In genomic region chr14:31749275-31749674, GRCh38 we compare ENCODE assay signal across 40 cellular contexts.
"Had no signal": no experiment of that assay in that cellular context is flagged by ENCODE, and none has a peak within 500 bp of the region (broad histone marks: within the 10 kb centered on the region; RNA-seq: fewer than 3 reads in every experiment).

No MANE protein-coding gene starts in this region.

- H3K27ac Mint-ChIP-seq: activated naive CD4-positive, alpha-beta T cell treated with anti-CD3 and anti-CD28 coated beads for 36 hours; activated naive CD4-positive, alpha-beta T cell treated with anti-CD3 and anti-CD28 coated beads, Interleukin-2, amount 10 ng/mL, durations not matched to agents 7 days and 5 days; activated naive CD4-positive, alpha-beta T cell treated with anti-CD3 and anti-CD28 coated beads, Interleukin-2, amount 50 U/mL, for 24 hours; activated naive CD4-positive, alpha-beta T cell treated with anti-CD3 and anti-CD28 coated beads, Interleukin-2, amount 50 U/mL, for 72 hours; activated naive CD8-positive, alpha-beta T cell; activated naive CD8-positive, alpha-beta T cell treated with anti-CD3 and anti-CD28 coated beads for 36 hours; activated naive CD8-positive, alpha-beta T cell treated with anti-CD3 and anti-CD28 coated beads, Interleukin-2, amount 10 ng/mL, durations not matched to agents 7 days and 5 days; activated naive CD8-positive, alpha-beta T cell treated with anti-CD3 and anti-CD28 coated beads, Interleukin-2, amount 50 U/mL, for 24 hours; activated T-cell treated with anti-CD3 and anti-CD28 coated beads, Interleukin-2, amount 50 U/mL, for 24 hours; activated T-cell treated with anti-CD3 and anti-CD28 coated beads, Interleukin-2, amount 50 U/mL, for 72 hours; activated T-helper 1 cell treated with anti-CD3 and anti-CD28 coated beads, Interleukin-12 subunit alpha, Interleukin-12 subunit beta, Interleukin-2, Interleukin-4 antibody, amounts not matched to agents 30 ng/mL and 10 ng/mL and 1 ng/mL, durations not matched to agents 14 hours and 24 hours and 36 hours; activated T-helper 17 cell treated with anti-CD3 and anti-CD28 coated beads, Interleukin-2, amount 50 U/mL, for 72 hours; activated T-helper 2 cell treated with anti-CD3 and anti-CD28 coated beads, Interferon-gamma antibody, Interleukin-2, Interleukin-4, amounts not matched to agents 10 μg/mL and 5 μg/mL and 100 μg/mL, durations not matched to agents 14 hours and 24 hours and 36 hours; brain had no signal

- H3K4me3 ChIP-seq: adrenal gland, ascending aorta, body of pancreas, breast epithelium, cardiac muscle cell had no signal

- ATAC-seq: activated naive CD4-positive, alpha-beta T cell treated with anti-CD3 and anti-CD28 coated beads, Interleukin-2, amount 50 U/mL, for 72 hours; activated naive CD8-positive, alpha-beta T cell treated with anti-CD3 and anti-CD28 coated beads, Interleukin-2, amount 50 U/mL, for 24 hours; activated T-cell treated with anti-CD3 and anti-CD28 coated beads, Interleukin-2, amount 50 U/mL, for 4 hours; activated T-cell treated with anti-CD3 and anti-CD28 coated beads, Interleukin-2, amount 50 U/mL, for 72 hours; activated T-helper 17 cell treated with anti-CD3 and anti-CD28 coated beads, Interleukin-2, amount 50 U/mL, for 72 hours; body of pancreas had no signal

- H3K4me3 Mint-ChIP-seq: activated naive CD4-positive, alpha-beta T cell treated with anti-CD3 and anti-CD28 coated beads for 36 hours; activated naive CD4-positive, alpha-beta T cell treated with anti-CD3 and anti-CD28 coated beads, Interleukin-2, amount 10 ng/mL, durations not matched to agents 7 days and 5 days; activated naive CD4-positive, alpha-beta T cell treated with anti-CD3 and anti-CD28 coated beads, Interleukin-2, amount 50 U/mL, for 24 hours; activated naive CD8-positive, alpha-beta T cell; activated naive CD8-positive, alpha-beta T cell treated with anti-CD3 and anti-CD28 coated beads for 36 hours; activated naive CD8-positive, alpha-beta T cell treated with anti-CD3 and anti-CD28 coated beads, Interleukin-2, amount 10 ng/mL, durations not matched to agents 7 days and 5 days; activated naive CD8-positive, alpha-beta T cell treated with anti-CD3 and anti-CD28 coated beads, Interleukin-2, amount 50 U/mL, for 24 hours; activated T-cell treated with anti-CD3 and anti-CD28 coated beads, Interleukin-2, amount 50 U/mL, for 24 hours; activated T-cell treated with anti-CD3 and anti-CD28 coated beads, Interleukin-2, amount 50 U/mL, for 4 hours; activated T-cell treated with anti-CD3 and anti-CD28 coated beads, Interleukin-2, amount 50 U/mL, for 72 hours; activated T-helper 1 cell treated with anti-CD3 and anti-CD28 coated beads, Interleukin-12 subunit alpha, Interleukin-12 subunit beta, Interleukin-2, Interleukin-4 antibody, amounts not matched to agents 30 ng/mL and 10 ng/mL and 1 ng/mL, durations not matched to agents 14 hours and 24 hours and 36 hours; activated T-helper 17 cell treated with anti-CD3 and anti-CD28 coated beads, Interleukin-2, amount 50 U/mL, for 72 hours; brain; central memory CD8-positive, alpha-beta T cell had no signal

- H3K4me1 Mint-ChIP-seq: activated naive CD4-positive, alpha-beta T cell treated with anti-CD3 and anti-CD28 coated beads, Interleukin-2, amount 10 ng/mL, durations not matched to agents 7 days and 5 days; activated naive CD4-positive, alpha-beta T cell treated with anti-CD3 and anti-CD28 coated beads, Interleukin-2, amount 50 U/mL, for 24 hours; activated naive CD8-positive, alpha-beta T cell treated with anti-CD3 and anti-CD28 coated beads for 36 hours; activated naive CD8-positive, alpha-beta T cell treated with anti-CD3 and anti-CD28 coated beads, Interleukin-2, amount 10 ng/mL, durations not matched to agents 7 days and 5 days; activated naive CD8-positive, alpha-beta T cell treated with anti-CD3 and anti-CD28 coated beads, Interleukin-2, amount 50 U/mL, for 24 hours; brain; central memory CD8-positive, alpha-beta T cell had no signal

- DNase-seq: activated effector memory CD4-positive, alpha-beta T cell treated with anti-CD3 and anti-CD28 coated beads, Interleukin-2, amount 50 U/mL, for 16 hours; activated effector memory CD4-positive, alpha-beta T cell treated with Interleukin-2 at 50 U/mL for 16 hours; activated gamma-delta T cell; activated gamma-delta T cell treated with Interleukin-2 at 50 U/mL for 16 hours; activated naive CD4-positive, alpha-beta T cell; activated naive CD4-positive, alpha-beta T cell treated with anti-CD3 and anti-CD28 coated beads for 36 hours; activated naive CD4-positive, alpha-beta T cell treated with anti-CD3 and anti-CD28 coated beads, Interleukin-2, amount 10 ng/mL, durations not matched to agents 7 days and 5 days; activated naive CD4-positive, alpha-beta T cell treated with anti-CD3 and anti-CD28 coated beads, Interleukin-2, amount 50 U/mL, for 16 hours; activated naive CD4-positive, alpha-beta T cell treated with Interleukin-2 at 50 U/mL for 16 hours; activated naive CD8-positive, alpha-beta T cell treated with anti-CD3 and anti-CD28 coated beads for 36 hours; activated naive CD8-positive, alpha-beta T cell treated with anti-CD3 and anti-CD28 coated beads, Interleukin-2, amount 10 ng/mL, durations not matched to agents 7 days and 5 days; activated naive CD8-positive, alpha-beta T cell treated with anti-CD3 and anti-CD28 coated beads, Interleukin-2, amount 50 U/mL, for 24 hours; activated T-cell treated with anti-CD3 and anti-CD28 coated beads, Interleukin-2, amount 50 U/mL, for 1 hour; activated T-cell treated with anti-CD3 and anti-CD28 coated beads, Interleukin-2, amount 50 U/mL, for 24 hours; activated T-cell treated with anti-CD3 and anti-CD28 coated beads, Interleukin-2, amount 50 U/mL, for 4 hours; activated T-cell treated with anti-CD3 and anti-CD28 coated beads, Interleukin-2, amount 50 U/mL, for 48 hours; activated T-cell treated with anti-CD3 and anti-CD28 coated beads, Interleukin-2, amount 50 U/mL, for 72 hours; adrenal gland; amniotic stem cell; amygdala; anterior cingulate cortex; aorta; body of pancreas; brain microvascular endothelial cell; caudate nucleus; central memory CD4-positive, alpha-beta T cell; cerebellar nuclear complex had no signal

- H3K27me3 Mint-ChIP-seq: activated naive CD4-positive, alpha-beta T cell treated with anti-CD3 and anti-CD28 coated beads, Interleukin-2, amount 10 ng/mL, durations not matched to agents 7 days and 5 days; activated naive CD4-positive, alpha-beta T cell treated with anti-CD3 and anti-CD28 coated beads, Interleukin-2, amount 50 U/mL, for 24 hours; activated naive CD8-positive, alpha-beta T cell; activated naive CD8-positive, alpha-beta T cell treated with anti-CD3 and anti-CD28 coated beads for 36 hours; activated naive CD8-positive, alpha-beta T cell treated with anti-CD3 and anti-CD28 coated beads, Interleukin-2, amount 10 ng/mL, durations not matched to agents 7 days and 5 days; activated naive CD8-positive, alpha-beta T cell treated with anti-CD3 and anti-CD28 coated beads, Interleukin-2, amount 50 U/mL, for 24 hours; activated T-cell treated with anti-CD3 and anti-CD28 coated beads, Interleukin-2, amount 50 U/mL, for 24 hours; activated T-helper 17 cell treated with anti-CD3 and anti-CD28 coated beads, Interleukin-2, amount 50 U/mL, for 72 hours; central memory CD8-positive, alpha-beta T cell had no signal

- H3K36me3 ChIP-seq: adrenal gland, ascending aorta, brain microvascular endothelial cell, breast epithelium, cardiac muscle cell had no signal

- FAIRE-seq: astrocyte, bronchial epithelial cell had no signal

- H3K27ac ChIP-seq: adrenal gland, ascending aorta, body of pancreas, brain microvascular endothelial cell, breast epithelium, cardiac muscle cell had no signal

- H3K27me3 ChIP-seq: adrenal gland, ascending aorta, body of pancreas, brain microvascular endothelial cell, breast epithelium, cardiac muscle cell had no signal

- H3K4me1 ChIP-seq: adrenal gland, ascending aorta, body of pancreas, breast epithelium had no signal
